In the genomic region with DNA sequence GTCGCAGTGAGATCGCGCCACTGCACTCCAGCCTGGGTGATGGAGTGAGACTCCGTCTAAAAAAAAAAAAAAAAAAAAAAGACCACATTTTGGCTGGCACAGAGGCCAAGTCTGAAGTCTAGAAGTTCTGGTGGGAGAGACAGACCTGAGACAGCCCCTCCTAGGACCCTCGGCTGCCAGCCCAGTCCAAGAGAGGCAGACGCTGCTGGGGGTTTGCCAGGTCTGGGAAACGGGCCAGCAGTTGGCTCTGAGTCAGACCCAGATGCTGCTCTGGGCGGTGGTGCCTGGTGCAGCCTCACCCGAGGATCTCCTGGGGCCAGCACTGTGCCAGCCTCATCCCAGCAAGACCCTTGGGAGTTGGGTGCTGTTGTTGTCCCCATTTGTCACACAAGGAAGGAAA, we compare ENCODE assay signal across 11 cellular contexts. TPM values are rescaled to one million over a fixed set of nuclear protein-coding genes. Genes with fewer than 3 reads are reported as not detected.
DNase-seq lines count a peak whose midpoint lies in the region; ATAC-seq and TF ChIP-seq lines count a peak whose summit lies in the region.
"Had no signal": no experiment of that assay in that cellular context is flagged by ENCODE, and none has a peak within 500 bp of the region (broad histone marks: within the 10 kb centered on the region; RNA-seq: fewer than 3 reads in every experiment).

No MANE protein-coding gene starts in this region.

- no peak for TF ChIP-seq CTCF in gastroesophageal sphincter (IDR thresholded peaks at IDR 0.05)

- WGBS in gastroesophageal sphincter (ENCODE audit: low coverage in 1 of 2), 2 donors: 0 to 11% methylated on average over 2 to 5 of the region's 9 CpGs

- peaks cover 0 to 7% (median 3%) of the 10 kb centered on the region in 3 donors for H3K4me1 ChIP-seq in gastroesophageal sphincter

- ATAC-seq in HG02970 (IDR thresholded peaks at IDR 0.05; ENCODE audit: low FRiP score, unreplicated experiment) (no peak), gastroesophageal sphincter (no peak)
- ATAC-seq: activated CD8-positive, alpha-beta T cell treated with anti-CD3 and anti-CD28 coated beads, Interleukin-2, amount 10 ng/mL, durations not matched to agents 7 days and 5 days had no signal

- H3K4me3 ChIP-seq in gastroesophageal sphincter: no peak overlapping the region

- peak overlapping the region; percentile 100 for H3K27ac ChIP-seq in cingulate gyrus (ENCODE audit: low read depth, low read length)
- H3K27ac ChIP-seq in gastroesophageal sphincter: no peak overlapping the region

- H3K9me3 ChIP-seq in gastroesophageal sphincter: no peaks in the 10 kb centered on the region

- H3K36me3 ChIP-seq in gastroesophageal sphincter: no peaks in the 10 kb centered on the region

- H3K27me3 ChIP-seq in gastroesophageal sphincter: no peaks in the 10 kb centered on the region

- peak; percentile 22 for DNase-seq in Caki2 (ENCODE audit: low read depth)
- peak; percentile 94 for DNase-seq in NCI-H2171 treated with DMSO at 0.1 percent for 48 hours (lab: John Stamatoyannopoulos, UW)
- peak; percentile 44 for DNase-seq in myocyte (ENCODE audit: low read depth)
- no peak for DNase-seq in KG1 (lab: John Stamatoyannopoulos, UW)
- no peak for DNase-seq in activated CD8-positive, alpha-beta memory T cell treated with anti-CD3 and anti-CD28 coated beads for 24 hours
- DNase-seq: activated CD8-positive, alpha-beta T cell treated with anti-CD3 and anti-CD28 coated beads, Interleukin-2, amount 10 ng/mL, durations not matched to agents 7 days and 5 days; H9; NCI-H2107 had no signal

- TF ChIP-seq POLR2A in gastroesophageal sphincter (IDR thresholded peaks at IDR 0.05): no peak

- no peak for TF ChIP-seq EP300 in gastroesophageal sphincter (IDR thresholded peaks at IDR 0.05)

- in situ Hi-C loops in Caki2 (cut with HindIII; ENCODE audit: low pct_unique_long_range_greater_than_20kb, low sequenced_read_pairs): no loop called here

RNA-seq across cellular contexts. Expression of a gene that starts 5.8 kb away (rescaled TPM):
- total RNA-seq in Caki2 (2014; rRNA removed; shearing (Covaris generic); ENCODE audit: low replicate concordance): 2.7 and 9.1 TPM in 2 replicates
- total RNA-seq in myocyte: 0.05 TPM in 1 of 2 replicates, not detected in the other
- polyA plus RNA-seq in myocyte (2012): 0.09 TPM
- 1 to 10 TPM; 1.1 to 4.1 (median 3.2) TPM for total RNA-seq in gastroesophageal sphincter

RNA-seq across cellular contexts. Expression of a gene that starts 37.8 kb away (rescaled TPM):
- 9.8 and 15.8 TPM in 2 replicates for total RNA-seq in Caki2 (2014; rRNA removed; shearing (Covaris generic); ENCODE audit: low replicate concordance)
- not detected in 2 replicates for total RNA-seq in myocyte
- polyA plus RNA-seq in myocyte (2012): not detected
- total RNA-seq in gastroesophageal sphincter: 1 to 10 TPM in 1 of 4 donors, not detected in 3; 4.7 TPM

RNA-seq across cellular contexts. Expression of a gene that starts 37.8 kb away (rescaled TPM):
- total RNA-seq in Caki2 (2014; rRNA removed; shearing (Covaris generic); ENCODE audit: low replicate concordance): 46.5 and 56.1 TPM in 2 replicates
- total RNA-seq in myocyte: 20.4 and 24.5 TPM in 2 replicates
- polyA plus RNA-seq in myocyte (2012): 40.7 TPM
- 10 to 100 TPM; 18.8 to 47.3 (median 23.9) TPM for total RNA-seq in gastroesophageal sphincter

Comparison
In these comparisons a context has a peak if more than half of its experiments do, and no peak if none do; other contexts are left out.
1. DNase-seq: peak in Caki2 (single experiment), NCI-H2171 treated with DMSO at 0.1 percent for 48 hours (single experiment) and myocyte (single experiment); none in KG1 (single experiment) and activated CD8-positive, alpha-beta memory T cell treated with anti-CD3 and anti-CD28 coated beads for 24 hours (single experiment).